9 cellular contexts compared by ENCODE assay signal in the genomic region with DNA sequence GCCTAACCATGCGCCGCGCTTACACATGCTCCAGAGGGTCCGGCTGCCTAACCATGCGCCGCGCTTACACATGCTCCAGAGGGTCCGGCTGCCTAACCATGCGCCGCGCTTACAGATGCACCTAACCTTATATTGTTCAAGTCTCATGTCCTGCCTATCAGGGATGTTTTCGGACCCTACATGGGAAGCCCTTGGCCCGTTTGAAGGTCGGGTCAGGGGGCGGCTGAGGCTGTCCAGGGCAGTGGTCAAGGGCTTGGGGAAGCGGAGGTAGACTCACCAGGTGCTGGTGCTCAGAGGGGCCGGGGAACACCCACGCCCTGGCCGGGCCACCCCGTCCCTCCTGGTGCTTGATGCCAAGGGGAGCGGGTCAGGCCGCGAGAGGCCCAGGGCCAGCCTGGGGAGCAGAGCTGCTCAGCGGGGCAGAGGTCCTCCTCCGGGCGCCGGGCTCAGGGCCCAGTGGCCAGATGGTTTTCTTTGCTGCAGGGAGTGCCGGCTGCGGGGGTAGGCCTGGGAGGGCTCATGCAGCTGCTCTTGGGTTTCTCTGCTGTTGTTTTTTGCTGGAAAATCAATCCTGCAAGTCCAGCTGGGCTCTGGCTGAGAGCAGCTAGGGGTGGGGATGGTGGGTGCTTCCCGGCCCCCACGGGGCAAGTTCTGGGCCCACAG. TPM values are rescaled to one million over a fixed set of nuclear protein-coding genes. Genes with fewer than 3 reads are reported as not detected.
A peak's percentile ranks its signal among the peaks of the same experiment; 100 is the strongest.
DNase-seq lines count a peak whose midpoint lies in the region; ATAC-seq and TF ChIP-seq lines count a peak whose summit lies in the region.
"Had no signal": no experiment of that assay in that cellular context is flagged by ENCODE, and none has a peak within 500 bp of the region (broad histone marks: within the 10 kb centered on the region; RNA-seq: fewer than 3 reads in every experiment).

No MANE protein-coding gene starts in this region.

- no peak overlapping the region for H3K27ac Mint-ChIP-seq in activated T-helper 1 cell treated with anti-CD3 and anti-CD28 coated beads, Interleukin-12 subunit alpha, Interleukin-12 subunit beta, Interleukin-2, Interleukin-4 antibody, amounts not matched to agents 30 ng/mL and 10 ng/mL and 1 ng/mL, durations not matched to agents 14 hours and 24 hours and 36 hours

- H3K4me3 Mint-ChIP-seq in activated T-helper 1 cell treated with anti-CD3 and anti-CD28 coated beads, Interleukin-12 subunit alpha, Interleukin-12 subunit beta, Interleukin-2, Interleukin-4 antibody, amounts not matched to agents 30 ng/mL and 10 ng/mL and 1 ng/mL, durations not matched to agents 14 hours and 24 hours and 36 hours: no peak overlapping the region

- peaks cover 10% of the 10 kb centered on the region for H3K36me3 Mint-ChIP-seq in activated T-helper 1 cell treated with anti-CD3 and anti-CD28 coated beads, Interleukin-12 subunit alpha, Interleukin-12 subunit beta, Interleukin-2, Interleukin-4 antibody, amounts not matched to agents 30 ng/mL and 10 ng/mL and 1 ng/mL, durations not matched to agents 14 hours and 24 hours and 36 hours (ENCODE audit: low read depth)

- ATAC-seq in SK-N-SH treated with all-trans-retinoic acid at 6 μM for 48 hours (peak; percentile 25), GM21786 (IDR thresholded peaks at IDR 0.05; ENCODE audit: unreplicated experiment) (no peak), GM21825 (IDR thresholded peaks at IDR 0.05; ENCODE audit: unreplicated experiment) (no peak)

- intact Hi-C loops in cardiac septum (cut with DNase I): loop anchor here (2.0 kb wide), 1 partner anchor 13 kb away; no protein-coding TSS in a partner anchor
- intact Hi-C loops in activated T-helper 1 cell treated with anti-CD3 and anti-CD28 coated beads, Interleukin-12 subunit alpha, Interleukin-12 subunit beta, Interleukin-2, Interleukin-4 antibody, amounts not matched to agents 30 ng/mL and 10 ng/mL and 1 ng/mL, durations not matched to agents 14 hours and 24 hours and 36 hours (cut with micrococcal nuclease): no loop called here

- H3K4me1 Mint-ChIP-seq in activated T-helper 1 cell treated with anti-CD3 and anti-CD28 coated beads, Interleukin-12 subunit alpha, Interleukin-12 subunit beta, Interleukin-2, Interleukin-4 antibody, amounts not matched to agents 30 ng/mL and 10 ng/mL and 1 ng/mL, durations not matched to agents 14 hours and 24 hours and 36 hours (ENCODE audit: low read depth): peaks cover 19% of the 10 kb centered on the region

- no peaks in the 10 kb centered on the region for H3K9me3 Mint-ChIP-seq in activated T-helper 1 cell treated with anti-CD3 and anti-CD28 coated beads, Interleukin-12 subunit alpha, Interleukin-12 subunit beta, Interleukin-2, Interleukin-4 antibody, amounts not matched to agents 30 ng/mL and 10 ng/mL and 1 ng/mL, durations not matched to agents 14 hours and 24 hours and 36 hours

- H3K27me3 Mint-ChIP-seq in activated T-helper 1 cell treated with anti-CD3 and anti-CD28 coated beads, Interleukin-12 subunit alpha, Interleukin-12 subunit beta, Interleukin-2, Interleukin-4 antibody, amounts not matched to agents 30 ng/mL and 10 ng/mL and 1 ng/mL, durations not matched to agents 14 hours and 24 hours and 36 hours (ENCODE audit: insufficient read depth): no peaks in the 10 kb centered on the region

- peak; percentile 10 for DNase-seq in COLO668 (lab: John Stamatoyannopoulos, UW; ENCODE audit: unreplicated experiment)
- DNase-seq in cardiac septum (ENCODE audit: low spot score): peak; percentile 77
- peak; percentile 80 for DNase-seq in putamen (ENCODE audit: low spot score)
- DNase-seq in activated T-helper 1 cell treated with anti-CD3 and anti-CD28 coated beads, Interleukin-12 subunit alpha, Interleukin-12 subunit beta, Interleukin-2, Interleukin-4 antibody, amounts not matched to agents 30 ng/mL and 10 ng/mL and 1 ng/mL, durations not matched to agents 14 hours and 24 hours and 36 hours (ENCODE audit: low spot score): no peak
- DNase-seq in SKM-1 (lab: John Stamatoyannopoulos, UW; ENCODE audit: unreplicated experiment): no peak
- DNase-seq: NCI-H345 had no signal

TF ChIP-seq in SK-N-SH treated with all-trans-retinoic acid at 6 μM for 48 hours, 23 proteins besides CTCF, POLR2A, EP300 and RAD21:
- no peak for TF ChIP-seq CSDC2 (CRISPR knock-in tag; IDR thresholded peaks at IDR 0.05)
- TF ChIP-seq ZC3H10 (CRISPR knock-in tag; IDR thresholded peaks at IDR 0.05): no peak
- TF ChIP-seq RARB (CRISPR knock-in tag; IDR thresholded peaks at IDR 0.05): no peak
- no peak for TF ChIP-seq TOX (CRISPR knock-in tag; IDR thresholded peaks at IDR 0.05; ENCODE audit: borderline replicate concordance)
- no peak for TF ChIP-seq ESRRG (CRISPR knock-in tag; IDR thresholded peaks at IDR 0.05)
- TF ChIP-seq BACH2 (CRISPR knock-in tag; IDR thresholded peaks at IDR 0.05; ENCODE audit: borderline replicate concordance): no peak
- TF ChIP-seq TCF4 (CRISPR knock-in tag; IDR thresholded peaks at IDR 0.05; ENCODE audit: borderline replicate concordance): no peak; the same call in 1 of the 2 replicates
- no peak for TF ChIP-seq OSR1 (CRISPR knock-in tag; IDR thresholded peaks at IDR 0.05)
- TF ChIP-seq ZNF8 (CRISPR knock-in tag; IDR thresholded peaks at IDR 0.05): no peak
- no peak for TF ChIP-seq ISL1 (CRISPR knock-in tag; IDR thresholded peaks at IDR 0.05)
TF ChIP-seq in SK-N-SH treated with all-trans-retinoic acid at 6 μM for 48 hours: peak in this region for 0.

RNA-seq across cellular contexts. Expression of gene SPON2, which starts 35.4 kb away (rescaled TPM):
- total RNA-seq in cardiac septum: 19.8 TPM
- total RNA-seq in activated T-helper 1 cell treated with anti-CD3 and anti-CD28 coated beads, Interleukin-12 subunit alpha, Interleukin-12 subunit beta, Interleukin-2, Interleukin-4 antibody, amounts not matched to agents 30 ng/mL and 10 ng/mL and 1 ng/mL, durations not matched to agents 14 hours and 24 hours and 36 hours: 12.1 and 16.3 TPM in 2 replicates

RNA-seq across cellular contexts. Expression of gene CTBP1, which starts 41.2 kb away (rescaled TPM):
- total RNA-seq in cardiac septum: 129 TPM
- total RNA-seq in activated T-helper 1 cell treated with anti-CD3 and anti-CD28 coated beads, Interleukin-12 subunit alpha, Interleukin-12 subunit beta, Interleukin-2, Interleukin-4 antibody, amounts not matched to agents 30 ng/mL and 10 ng/mL and 1 ng/mL, durations not matched to agents 14 hours and 24 hours and 36 hours: 203 and 206 TPM in 2 replicates

Comparison
In these comparisons a context has a peak if more than half of its experiments do, and no peak if none do; other contexts are left out.
1. DNase-seq: peak in COLO668 (single experiment), cardiac septum (single experiment) and putamen (single experiment); none in activated T-helper 1 cell treated with anti-CD3 and anti-CD28 coated beads, Interleukin-12 subunit alpha, Interleukin-12 subunit beta, Interleukin-2, Interleukin-4 antibody, amounts not matched to agents 30 ng/mL and 10 ng/mL and 1 ng/mL, durations not matched to agents 14 hours and 24 hours and 36 hours (single experiment) and SKM-1 (single experiment).